24 cellular contexts compared by ENCODE assay signal in the genomic region with DNA sequence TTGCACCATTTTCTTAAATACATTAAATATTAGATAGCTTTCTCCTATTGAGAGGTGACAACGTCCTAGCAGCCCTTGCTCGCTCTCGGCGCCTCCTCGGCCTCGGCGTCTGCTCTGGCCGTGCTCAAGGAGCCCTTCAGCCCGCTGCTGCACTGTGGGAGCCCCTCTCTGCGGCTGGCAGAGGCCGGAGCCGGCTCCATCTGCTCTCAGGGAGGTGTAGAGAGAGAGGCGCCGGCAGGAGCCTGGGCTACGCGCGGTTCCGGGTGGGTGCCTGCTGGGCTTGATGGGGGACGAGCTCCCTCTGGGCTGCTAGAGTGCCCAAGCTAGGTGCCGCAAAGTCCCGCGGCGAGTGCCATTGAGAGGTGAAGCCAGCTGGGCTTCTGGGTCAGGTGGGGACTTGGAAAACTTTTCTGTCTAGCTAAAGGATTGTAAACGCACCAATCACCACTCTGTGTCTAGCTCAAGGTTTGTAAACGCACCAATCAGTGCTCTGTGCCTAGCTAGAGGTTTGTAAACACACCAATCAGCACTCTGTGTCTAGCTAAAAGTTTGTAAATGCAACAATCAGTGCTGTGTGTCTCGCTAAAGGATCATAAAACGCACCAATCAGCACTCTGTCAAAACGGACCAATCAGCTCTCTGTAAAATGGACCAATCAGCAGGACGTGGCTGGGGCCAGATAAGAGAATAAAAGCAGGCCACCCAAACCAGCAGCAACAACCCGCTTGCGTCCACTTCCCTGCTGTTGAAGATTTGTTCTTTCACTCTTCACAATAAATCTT. TPM values are rescaled to one million over a fixed set of nuclear protein-coding genes. Genes with fewer than 3 reads are reported as not detected.
DNase-seq lines count a peak whose midpoint lies in the region; ATAC-seq, FAIRE-seq and TF ChIP-seq lines count a peak whose summit lies in the region.
"Had no signal": no experiment of that assay in that cellular context is flagged by ENCODE, and none has a peak within 500 bp of the region (broad histone marks: within the 10 kb centered on the region; RNA-seq: fewer than 3 reads in every experiment).

No MANE protein-coding gene starts in this region.

- peaks cover 4% of the 10 kb centered on the region; the same call in 1 of the 2 replicates for H3K23me2 ChIP-seq in H1 (ENCODE audit: low read depth, low read length)

- H4K91ac ChIP-seq in H1 (replicated peaks; ENCODE audit: insufficient read length, low read length) (no peak overlapping the region), trophoblast cell (ENCODE audit: low read depth, low read length) (no peak overlapping the region)

- TF ChIP-seq RAD21 in H1 (IDR thresholded peaks at IDR 0.05 in 1 of 2, conservative IDR thresholded peaks at IDR 0.05 in 1 of 2; ENCODE audit: low read depth in 2 of 2, low read length in 2 of 2): no peak

- H2BK12ac ChIP-seq in H1 (ENCODE audit: low read depth, low read length) (no peak overlapping the region), trophoblast cell (ENCODE audit: low read length) (no peak overlapping the region)

- H3K4ac ChIP-seq in H1 (replicated peaks; ENCODE audit: insufficient read length, low read depth, low read length): no peak overlapping the region
- peak overlapping the region; percentile 91 for H3K4ac ChIP-seq in trophoblast cell (ENCODE audit: low read depth, low read length)

- no peak overlapping the region for H3K56ac ChIP-seq in H1 (replicated peaks; ENCODE audit: insufficient read length, low read depth, low read length)

- H4K8ac ChIP-seq in H1 (ENCODE audit: extremely low read depth, insufficient read depth, low read length) (no peak overlapping the region), trophoblast cell (ENCODE audit: low read depth, low read length) (no peak overlapping the region)

- no peak overlapping the region for H3K23ac ChIP-seq in H1 (ENCODE audit: insufficient read length)
- no peak overlapping the region for H3K23ac ChIP-seq in trophoblast cell (ENCODE audit: low read length)

- H3K9me3 Mint-ChIP-seq in activated T-cell treated with anti-CD3 and anti-CD28 coated beads, Interleukin-2, amount 50 U/mL, for 4 hours: no peaks in the 10 kb centered on the region
- no peaks in the 10 kb centered on the region for H3K9me3 Mint-ChIP-seq in activated T-cell treated with anti-CD3 and anti-CD28 coated beads, Interleukin-2, amount 50 U/mL, for 72 hours
- peaks cover 4% of the 10 kb centered on the region for H3K9me3 Mint-ChIP-seq in activated T-helper 2 cell treated with anti-CD3 and anti-CD28 coated beads, Interferon-gamma antibody, Interleukin-2, Interleukin-4, amounts not matched to agents 10 μg/mL and 5 μg/mL and 100 μg/mL, durations not matched to agents 14 hours and 24 hours and 36 hours

- H3K4me1 Mint-ChIP-seq in activated T-cell treated with anti-CD3 and anti-CD28 coated beads, Interleukin-2, amount 50 U/mL, for 4 hours (ENCODE audit: low read depth): peaks cover 50% of the 10 kb centered on the region
- peaks cover 37% of the 10 kb centered on the region for H3K4me1 Mint-ChIP-seq in activated T-cell treated with anti-CD3 and anti-CD28 coated beads, Interleukin-2, amount 50 U/mL, for 72 hours (ENCODE audit: low read depth)
- peaks cover 22% of the 10 kb centered on the region for H3K4me1 Mint-ChIP-seq in activated T-helper 2 cell treated with anti-CD3 and anti-CD28 coated beads, Interferon-gamma antibody, Interleukin-2, Interleukin-4, amounts not matched to agents 10 μg/mL and 5 μg/mL and 100 μg/mL, durations not matched to agents 14 hours and 24 hours and 36 hours (ENCODE audit: low read depth)

- intact Hi-C loops in activated T-helper 2 cell treated with anti-CD3 and anti-CD28 coated beads, Interferon-gamma antibody, Interleukin-2, Interleukin-4, amounts not matched to agents 10 μg/mL and 5 μg/mL and 100 μg/mL, durations not matched to agents 14 hours and 24 hours and 36 hours (cut with micrococcal nuclease): loop anchor here (10.0 kb wide), 1 partner anchor 1019 kb away; the partner anchor contains the start of gene MAPRE2

- no peaks in the 10 kb centered on the region for H3K27me3 Mint-ChIP-seq in activated T-cell treated with anti-CD3 and anti-CD28 coated beads, Interleukin-2, amount 50 U/mL, for 4 hours (ENCODE audit: low read depth)
- H3K27me3 Mint-ChIP-seq in activated T-cell treated with anti-CD3 and anti-CD28 coated beads, Interleukin-2, amount 50 U/mL, for 72 hours (ENCODE audit: low read depth): no peaks in the 10 kb centered on the region
- no peaks in the 10 kb centered on the region for H3K27me3 Mint-ChIP-seq in activated T-helper 2 cell treated with anti-CD3 and anti-CD28 coated beads, Interferon-gamma antibody, Interleukin-2, Interleukin-4, amounts not matched to agents 10 μg/mL and 5 μg/mL and 100 μg/mL, durations not matched to agents 14 hours and 24 hours and 36 hours (ENCODE audit: low read depth)

- peaks cover 9% of the 10 kb centered on the region for H3K36me3 Mint-ChIP-seq in activated T-cell treated with anti-CD3 and anti-CD28 coated beads, Interleukin-2, amount 50 U/mL, for 4 hours (ENCODE audit: insufficient read depth)
- peaks cover 3 to 7% of the 10 kb centered on the region in 2 donors for H3K36me3 Mint-ChIP-seq in activated T-cell treated with anti-CD3 and anti-CD28 coated beads, Interleukin-2, amount 50 U/mL, for 72 hours (ENCODE audit: insufficient read depth in 2 of 2)
- H3K36me3 Mint-ChIP-seq in activated T-helper 2 cell treated with anti-CD3 and anti-CD28 coated beads, Interferon-gamma antibody, Interleukin-2, Interleukin-4, amounts not matched to agents 10 μg/mL and 5 μg/mL and 100 μg/mL, durations not matched to agents 14 hours and 24 hours and 36 hours (ENCODE audit: low read depth): peaks cover 15% of the 10 kb centered on the region

- no peak for ATAC-seq in activated T-cell treated with anti-CD3 and anti-CD28 coated beads, Interleukin-2, amount 50 U/mL, for 4 hours
- ATAC-seq in activated T-cell treated with anti-CD3 and anti-CD28 coated beads, Interleukin-2, amount 50 U/mL, for 72 hours (replicated peaks in 1 of 2): no peak
- ATAC-seq: activated CD4-positive, CD25-positive, alpha-beta regulatory T cell treated with anti-CD3 and anti-CD28 coated beads, Interleukin-2, amount 50 U/mL, for 24 hours; heart right ventricle had no signal

- H3K4me2 ChIP-seq in H1 (ENCODE audit: insufficient read depth in 1 of 2, low read depth in 2 of 2, low read length in 2 of 2) (peak overlapping the region in 1 of 2 experiments; percentile 28; a peak in 1 of 4 replicates), trophoblast cell (ENCODE audit: low read length) (no peak overlapping the region)

- H3K27ac ChIP-seq in H1 (ENCODE audit: low read depth, low read length): no peak overlapping the region
- H3K27ac ChIP-seq in trophoblast cell (ENCODE audit: low read depth, low read length): no peak overlapping the region
- H3K27ac ChIP-seq: 22Rv1, brain microvascular endothelial cell, heart right ventricle, RWPE1, uterus had no signal

- H2AFZ ChIP-seq in H1 (ENCODE audit: low read length) (no peak overlapping the region), trophoblast cell (ENCODE audit: insufficient read depth, low read length, poor library complexity) (no peak overlapping the region)

- no peak overlapping the region for H4K12ac ChIP-seq in trophoblast cell (ENCODE audit: low read depth, low read length)

- no peak overlapping the region for H2BK120ac ChIP-seq in H1 (replicated peaks; ENCODE audit: low read depth, low read length)
- peak overlapping the region; percentile 22 for H2BK120ac ChIP-seq in trophoblast cell (ENCODE audit: insufficient read depth, low read length, poor library complexity)

- H2AK5ac ChIP-seq in H1 (ENCODE audit: low read depth, low read length) (no peak overlapping the region), trophoblast cell (ENCODE audit: low read length) (no peak overlapping the region)

- no peaks in the 10 kb centered on the region for H3K27me3 ChIP-seq in H1 (replicated peaks in 1 of 4; ENCODE audit: control insufficient read depth in 3 of 4, extremely low read depth in 1 of 4, insufficient read depth in 3 of 4, low read length in 3 of 4)
- no peaks in the 10 kb centered on the region for H3K27me3 ChIP-seq in trophoblast cell (ENCODE audit: insufficient read depth, low read length)
- H3K27me3 ChIP-seq: brain microvascular endothelial cell, heart right ventricle, uterus had no signal

- H3K4me3 ChIP-seq in H1 (ENCODE audit: extremely low read depth in 1 of 4, insufficient read depth in 2 of 4, low read depth in 3 of 4, low read length in 4 of 4) (no peak overlapping the region; a peak in 1 of 8 replicates), trophoblast cell (ENCODE audit: low read depth, low read length) (no peak overlapping the region)
- H3K4me3 ChIP-seq: heart right ventricle, uterus had no signal

- no peak for FAIRE-seq in H1 (lab: Jason Lieb, UNC)
- FAIRE-seq: endothelial cell of umbilical vein had no signal

- H3K4me3 Mint-ChIP-seq in activated T-cell treated with anti-CD3 and anti-CD28 coated beads, Interleukin-2, amount 50 U/mL, for 4 hours: peak overlapping the region; percentile 9
- H3K4me3 Mint-ChIP-seq in activated T-cell treated with anti-CD3 and anti-CD28 coated beads, Interleukin-2, amount 50 U/mL, for 72 hours: no peak overlapping the region
- no peak overlapping the region for H3K4me3 Mint-ChIP-seq in activated T-helper 2 cell treated with anti-CD3 and anti-CD28 coated beads, Interferon-gamma antibody, Interleukin-2, Interleukin-4, amounts not matched to agents 10 μg/mL and 5 μg/mL and 100 μg/mL, durations not matched to agents 14 hours and 24 hours and 36 hours (ENCODE audit: low read depth)

- POLR2A ChIA-PET in H1 (lab: Charles Lee; ENCODE audit: partially characterized antibody): no interaction called here

- H3K9me3 ChIP-seq in H1 (ENCODE audit: insufficient read depth in 2 of 2, low read depth in 1 of 2, low read length in 1 of 2) (no peaks in the 10 kb centered on the region), trophoblast cell (ENCODE audit: insufficient read depth, low read depth, low read length) (no peaks in the 10 kb centered on the region)
- H3K9me3 ChIP-seq: heart right ventricle, uterus had no signal

- no peak overlapping the region for H2BK15ac ChIP-seq in H1 (ENCODE audit: low read length)

- H4K20me1 ChIP-seq in H1 (replicated peaks in 1 of 2; ENCODE audit: control insufficient read depth in 1 of 2, insufficient read depth in 2 of 2, low read length in 2 of 2): peaks cover 6 to 11% of the 10 kb centered on the region in 2 experiments

- TF ChIP-seq CTCF in H1 (IDR thresholded peaks at IDR 0.05; ENCODE audit: control extremely low read depth in 1 of 3, insufficient read depth in 1 of 3, low read depth in 1 of 3, low read length in 3 of 3): no peak

- H3K79me2 ChIP-seq in H1 (ENCODE audit: control insufficient read depth in 1 of 2, insufficient read depth in 2 of 2, low read length in 2 of 2): peaks cover 39 to 80% of the 10 kb centered on the region in 2 experiments
- H3K79me2 ChIP-seq in trophoblast cell (ENCODE audit: control insufficient read depth, insufficient read depth, low read length, poor library complexity): peaks cover 20% of the 10 kb centered on the region

- peaks cover 0 to 4% (median 0%) of the 10 kb centered on the region in 4 experiments; a peak in 1 of 8 replicates for H3K36me3 ChIP-seq in H1 (ENCODE audit: control insufficient read depth in 2 of 4, insufficient read depth in 4 of 4, low read length in 3 of 4)
- H3K36me3 ChIP-seq in trophoblast cell (ENCODE audit: control insufficient read depth in 1 of 2, insufficient read depth in 2 of 2, low read length in 2 of 2): peaks cover 4 to 5% of the 10 kb centered on the region in 2 experiments
- H3K36me3 ChIP-seq: brain microvascular endothelial cell, heart right ventricle, uterus had no signal

- no peak overlapping the region for H3K14ac ChIP-seq in H1 (ENCODE audit: insufficient read length)
- no peak overlapping the region for H3K14ac ChIP-seq in trophoblast cell (ENCODE audit: low read length)

- H3K27ac Mint-ChIP-seq in activated T-cell treated with anti-CD3 and anti-CD28 coated beads, Interleukin-2, amount 50 U/mL, for 72 hours: no peak overlapping the region
- no peak overlapping the region for H3K27ac Mint-ChIP-seq in activated T-helper 2 cell treated with anti-CD3 and anti-CD28 coated beads, Interferon-gamma antibody, Interleukin-2, Interleukin-4, amounts not matched to agents 10 μg/mL and 5 μg/mL and 100 μg/mL, durations not matched to agents 14 hours and 24 hours and 36 hours

- DNase-seq in activated T-cell treated with anti-CD3 and anti-CD28 coated beads, Interleukin-2, amount 50 U/mL, for 4 hours: no peak
- DNase-seq in activated T-cell treated with anti-CD3 and anti-CD28 coated beads, Interleukin-2, amount 50 U/mL, for 72 hours: no peak
- DNase-seq in NCI-H524 (lab: John Stamatoyannopoulos, UW) (peak; percentile 51 to 66), H1 (ENCODE audit: low read depth in 1 of 2, low spot score in 2 of 2) (peak in 1 of 2 experiments; percentile 55), trophoblast cell (no peak), iPS-NIHi11 (ENCODE audit: low spot score) (no peak), NCI-H1417 treated with DMSO at 0.1 percent for 48 hours (lab: John Stamatoyannopoulos, UW) (no peak)
- no peak for DNase-seq in activated T-helper 2 cell treated with anti-CD3 and anti-CD28 coated beads, Interferon-gamma antibody, Interleukin-2, Interleukin-4, amounts not matched to agents 10 μg/mL and 5 μg/mL and 100 μg/mL, durations not matched to agents 14 hours and 24 hours and 36 hours (ENCODE audit: low spot score)
- DNase-seq: activated CD8-positive, alpha-beta memory T cell treated with anti-CD3 and anti-CD28 coated beads for 24 hours; activated T-cell treated with anti-CD3 and anti-CD28 coated beads, Interleukin-2, amount 50 U/mL, for 48 hours; brain microvascular endothelial cell; Calu3; EL; heart right ventricle; NCI-H1930; NCI-H446; nucleus accumbens; stimulated activated CD4-positive, alpha-beta T cell treated with anti-CD3 and anti-CD28 coated beads, Interleukin-4, amount 100 ng/mL, for 4 hours; T1000; uterus had no signal

- TF ChIP-seq EP300 in H1 (IDR thresholded peaks at IDR 0.05; ENCODE audit: borderline replicate concordance in 1 of 2, low read depth in 2 of 2, low read length in 2 of 2): no peak

- H3K4me1 ChIP-seq in H1 (replicated peaks in 1 of 4; ENCODE audit: control insufficient read depth in 3 of 4, insufficient read depth in 4 of 4, low read length in 3 of 4) (peaks cover 0 to 7% (median 3%) of the 10 kb centered on the region in 4 experiments; a peak in 3 of 7 replicates), trophoblast cell (ENCODE audit: control insufficient read depth in 1 of 2, insufficient read depth in 2 of 2, low read length in 2 of 2) (no peaks in the 10 kb centered on the region)

- CTCF ChIA-PET in H1 (lab: Charles Lee; ENCODE audit: partially characterized antibody): interaction anchor here (0.7 to 1.5 kb wide), 9 partner anchors 12 to 705 kb away, joined by 3 to 4 read pairs (median 3); no protein-coding TSS in a partner anchor

- TF ChIP-seq POLR2A in H1 (IDR thresholded peaks at IDR 0.05; ENCODE audit: control extremely low read depth in 1 of 2, low read depth in 2 of 2, low read length in 2 of 2): no peak; a peak in 1 of 3 replicates

- no peak overlapping the region for H2BK5ac ChIP-seq in H1 (ENCODE audit: low read depth, low read length)
- no peak overlapping the region for H2BK5ac ChIP-seq in trophoblast cell (ENCODE audit: low read depth, low read length, poor library complexity)

- H4K5ac ChIP-seq in H1 (ENCODE audit: insufficient read length, low read depth, low read length): no peak overlapping the region

- no peak overlapping the region for H3K9ac ChIP-seq in H1 (replicated peaks in 1 of 4; ENCODE audit: extremely low read depth in 1 of 4, low read depth in 3 of 4, low read length in 3 of 4)
- H3K9ac ChIP-seq in trophoblast cell (ENCODE audit: low read length): no peak overlapping the region

- no peaks in the 10 kb centered on the region; the same call in 1 of the 2 replicates for H3K79me1 ChIP-seq in H1 (ENCODE audit: low read depth, low read length)
- peaks cover 5% of the 10 kb centered on the region for H3K79me1 ChIP-seq in trophoblast cell (ENCODE audit: low read length)

- H3K18ac ChIP-seq in H1 (ENCODE audit: extremely low read depth, low read length) (no peak overlapping the region), trophoblast cell (ENCODE audit: low read length) (no peak overlapping the region)

- no peak overlapping the region for H2BK20ac ChIP-seq in H1 (ENCODE audit: low read length)

- WGBS in H1 (ENCODE audit: extremely low coverage in 1 of 2, insufficient coverage in 1 of 2, insufficient read length in 1 of 2, insufficient replicate concordance in 2 of 2, low coverage in 1 of 2, low lambda C conversion rate in 2 of 2, missing lambda C conversion rate in 1 of 2), 2 experiments: 90% methylated on average over 31 of the region's 31 CpGs; no CpG with 5 or more reads in 1 of the 2 experiments
- WGBS in trophoblast cell (ENCODE audit: extremely low coverage, insufficient coverage, insufficient read length): no CpG with 5 or more reads among the region's 31 CpGs

RNA-seq across cellular contexts. Expression of gene RPRD1A, which starts 3.1 kb away (rescaled TPM):
- 10 to 100 TPM; 19.7 to 23.4 (median 21.7) TPM for total RNA-seq in activated T-cell treated with anti-CD3 and anti-CD28 coated beads, Interleukin-2, amount 50 U/mL, for 4 hours
- 10 to 100 TPM; 30.6 to 31.1 TPM for total RNA-seq in activated T-cell treated with anti-CD3 and anti-CD28 coated beads, Interleukin-2, amount 50 U/mL, for 72 hours
- total RNA-seq in H1 (2021; fragmentation: NEBNext Ultra II Directional; extraction: Animal tissue kit (Norgen Biotek cat#: 25700)): 102 and 106 TPM in 2 replicates
- polyA plus RNA-seq in H1 (2011; rRNA removed): 28.3 and 40.5 TPM in 2 replicates
- 61.5 TPM for polyA plus RNA-seq in H1 (2011; cell fraction: cytosol; rRNA removed)
- 58.8 TPM for polyA plus RNA-seq in H1 (2011; cell fraction: nucleus; rRNA removed)
- 64.7 to 88.3 TPM (median 72.8 TPM) in 4 replicates for polyA plus RNA-seq in H1 (2012, experiment 1 of 2)
- 7.4 TPM for polyA plus RNA-seq in H1 (2012, experiment 2 of 2)
- 85.0 TPM for polyA plus RNA-seq in H1 (2013, experiment 1 of 2)
- polyA plus RNA-seq in H1 (2013, experiment 2 of 2): 83.5 TPM
- polyA minus RNA-seq in H1 (2011; rRNA and poly(A)+ RNA removed): 56.4 and 68.9 TPM in 2 replicates
- 61.4 TPM for polyA minus RNA-seq in H1 (2011; cell fraction: cytosol; rRNA and poly(A)+ RNA removed)
- polyA minus RNA-seq in H1 (2011; cell fraction: nucleus; rRNA and poly(A)+ RNA removed): 149 TPM
- 33.6 and 36.5 TPM in 2 replicates for polyA plus RNA-seq in trophoblast cell (2013)
- total RNA-seq in activated T-helper 2 cell treated with anti-CD3 and anti-CD28 coated beads, Interferon-gamma antibody, Interleukin-2, Interleukin-4, amounts not matched to agents 10 μg/mL and 5 μg/mL and 100 μg/mL, durations not matched to agents 14 hours and 24 hours and 36 hours: 23.4 and 24.1 TPM in 2 replicates

Comparison
In these comparisons a context has a peak if more than half of its experiments do, and no peak if none do; other contexts are left out.
1. DNase-seq: peak in NCI-H524 (2 of 2); none in activated T-cell treated with anti-CD3 and anti-CD28 coated beads, Interleukin-2, amount 50 U/mL, for 4 hours (single experiment), activated T-cell treated with anti-CD3 and anti-CD28 coated beads, Interleukin-2, amount 50 U/mL, for 72 hours (0 of 2), trophoblast cell (0 of 2), iPS-NIHi11 (single experiment), activated T-helper 2 cell treated with anti-CD3 and anti-CD28 coated beads, Interferon-gamma antibody, Interleukin-2, Interleukin-4, amounts not matched to agents 10 μg/mL and 5 μg/mL and 100 μg/mL, durations not matched to agents 14 hours and 24 hours and 36 hours (single experiment) and NCI-H1417 treated with DMSO at 0.1 percent for 48 hours (single experiment).